ENCODE assay signal across 8 cellular contexts in the genomic region with DNA sequence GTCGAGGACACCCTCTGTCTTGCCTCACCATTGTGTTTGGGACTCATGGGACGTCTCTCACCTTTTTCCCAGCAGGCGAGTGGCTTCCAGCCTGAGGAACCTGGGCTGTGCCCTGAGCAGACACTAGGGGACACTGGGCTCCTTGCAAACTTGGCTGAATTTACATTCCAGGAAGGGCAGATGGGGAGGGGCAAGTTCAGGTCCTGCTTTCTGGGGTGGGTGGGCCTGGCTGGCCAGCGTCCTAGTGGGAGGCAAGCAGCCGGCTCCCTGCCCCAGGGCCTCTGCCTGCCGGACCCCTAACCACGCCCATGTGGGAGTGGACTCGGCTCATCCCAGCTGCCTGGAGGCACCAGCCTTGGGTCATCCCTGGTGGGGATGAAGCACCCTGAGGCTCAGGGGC. TPM values are rescaled to one million over a fixed set of nuclear protein-coding genes. Genes with fewer than 3 reads are reported as not detected.
DNase-seq lines count a peak whose midpoint lies in the region; ATAC-seq and TF ChIP-seq lines count a peak whose summit lies in the region.

No MANE protein-coding gene starts in this region.

- peak overlapping the region; percentile 36 for H3K4me2 ChIP-seq in HCT116 (ENCODE audit: low read length)

- H3K4me3 ChIP-seq in HCT116 (replicated peaks in 1 of 2; ENCODE audit: low read depth in 1 of 2, low read length in 2 of 2) = no peak overlapping the region

- no peaks in the 10 kb centered on the region for H3K79me2 ChIP-seq in HCT116 (ENCODE audit: insufficient read depth, low read length)

- no peaks in the 10 kb centered on the region for H3K36me3 Mint-ChIP-seq in CD4-positive, alpha-beta T cell (ENCODE audit: low read depth)
- no peaks in the 10 kb centered on the region for H3K36me3 Mint-ChIP-seq in activated CD4-positive, alpha-beta memory T cell treated with anti-CD3 and anti-CD28 coated beads for 36 hours
- H3K36me3 Mint-ChIP-seq in immature natural killer cell = peaks cover 0 to 4% (median 0%) of the 10 kb centered on the region in 3 donors

- no peaks in the 10 kb centered on the region for H4K20me1 ChIP-seq in HCT116 (ENCODE audit: insufficient read depth)

- H3K27me3 ChIP-seq in CD4-positive, alpha-beta T cell (ENCODE audit: control insufficient read depth, insufficient read depth, low read length) = peaks cover 5% of the 10 kb centered on the region
- no peaks in the 10 kb centered on the region for H3K27me3 ChIP-seq in HCT116 (ENCODE audit: insufficient read depth, low read length)

- no peak for TF ChIP-seq POLR2A in HCT116 (IDR thresholded peaks at IDR 0.05; ENCODE audit: borderline replicate concordance, extremely low read depth, insufficient read depth, insufficient read length)

- peak; percentile 87 for TF ChIP-seq RAD21 in HCT116 (IDR thresholded peaks at IDR 0.05; ENCODE audit: low read depth)

- H3K9me3 Mint-ChIP-seq in CD4-positive, alpha-beta T cell = no peaks in the 10 kb centered on the region
- H3K9me3 Mint-ChIP-seq in activated CD4-positive, alpha-beta memory T cell treated with anti-CD3 and anti-CD28 coated beads for 36 hours = no peaks in the 10 kb centered on the region
- H3K9me3 Mint-ChIP-seq in immature natural killer cell = no peaks in the 10 kb centered on the region

- no peaks in the 10 kb centered on the region for H3K36me3 ChIP-seq in HCT116 (ENCODE audit: control insufficient read depth in 1 of 2, insufficient read depth in 2 of 2, low read length in 2 of 2)

- H3K4me1 ChIP-seq in HCT116 (ENCODE audit: control insufficient read depth in 1 of 2, insufficient read depth in 2 of 2, low read length in 2 of 2) = peaks cover 0 to 9% of the 10 kb centered on the region in 2 experiments; a peak in 1 of 4 replicates

- H3K9ac ChIP-seq in HCT116 (ENCODE audit: low read length) = no peak overlapping the region

- no peak for ATAC-seq in CD4-positive, alpha-beta T cell (ENCODE audit: poor library complexity)
- peak; percentile 92 for ATAC-seq in HCT116
- ATAC-seq in GM21529 (IDR thresholded peaks at IDR 0.05; ENCODE audit: unreplicated experiment) = no peak
- ATAC-seq in HG02759 (IDR thresholded peaks at IDR 0.05; ENCODE audit: unreplicated experiment) = no peak

- POLR2A ChIA-PET in CD4-positive, alpha-beta T cell (lab: Charles Lee) = no interaction called here
- POLR2A ChIA-PET in HCT116 (lab: Charles Lee) = interaction anchor here (1.7 kb wide), 1 partner anchor 12 kb away, joined by 4 read pairs; no protein-coding TSS in a partner anchor
- POLR2A ChIA-PET in activated CD4-positive, alpha-beta memory T cell treated with anti-CD3 and anti-CD28 coated beads for 36 hours (lab: Charles Lee) = no interaction called here

- H3K27ac Mint-ChIP-seq in CD4-positive, alpha-beta T cell = no peak overlapping the region
- H3K27ac Mint-ChIP-seq in activated CD4-positive, alpha-beta memory T cell treated with anti-CD3 and anti-CD28 coated beads for 36 hours = no peak overlapping the region
- no peak overlapping the region for H3K27ac Mint-ChIP-seq in immature natural killer cell

- CTCF ChIA-PET in CD4-positive, alpha-beta T cell (lab: Charles Lee) = no interaction called here
- CTCF ChIA-PET in HCT116 (lab: Charles Lee) = interaction anchor here (1.5 kb wide), 1 partner anchor 176 kb away, joined by 8 read pairs; no protein-coding TSS in a partner anchor
- CTCF ChIA-PET in activated CD4-positive, alpha-beta memory T cell treated with anti-CD3 and anti-CD28 coated beads for 36 hours (lab: Charles Lee) = interaction anchor here (1.5 to 2.3 kb wide), 2 partner anchors 84 to 176 kb away, joined by 3 to 7 read pairs; no protein-coding TSS in a partner anchor

- no peaks in the 10 kb centered on the region for H3K9me2 ChIP-seq in HCT116 (ENCODE audit: insufficient read depth)

- RAD21 ChIA-PET in HCT116 (lab: Charles Lee; ENCODE audit: low non-redundant PET in 1 of 2, low total read pairs in 2 of 2, uncharacterized antibody in 2 of 2, unreplicated experiment in 2 of 2) = no interaction called here

- peaks cover 15% of the 10 kb centered on the region for H3K4me1 Mint-ChIP-seq in CD4-positive, alpha-beta T cell (ENCODE audit: low read depth)
- H3K4me1 Mint-ChIP-seq in activated CD4-positive, alpha-beta memory T cell treated with anti-CD3 and anti-CD28 coated beads for 36 hours (ENCODE audit: low read depth) = peaks cover 17% of the 10 kb centered on the region
- H3K4me1 Mint-ChIP-seq in immature natural killer cell = peaks cover 15 to 18% of the 10 kb centered on the region in 2 donors

- intact Hi-C loops in CD4-positive, alpha-beta T cell (cut with DNase I, micrococcal nuclease) = loop anchor here (1.0 to 10.0 kb wide), 2 partner anchors 175 to 303 kb away; no protein-coding TSS in a partner anchor
- intact Hi-C loops in HCT116 (cut with micrococcal nuclease) = loop anchor here (1.0 kb wide), 1 partner anchor 175 kb away; no protein-coding TSS in a partner anchor
- intact Hi-C loops in activated CD4-positive, alpha-beta memory T cell treated with anti-CD3 and anti-CD28 coated beads for 36 hours (cut with micrococcal nuclease) = no loop called here

- no peaks in the 10 kb centered on the region for H3K9me3 ChIP-seq in CD4-positive, alpha-beta T cell (ENCODE audit: control insufficient read depth, low read length)
- H3K9me3 ChIP-seq in HCT116 (ENCODE audit: control insufficient read depth in 1 of 2, insufficient read depth in 1 of 2, low read depth in 1 of 2, low read length in 2 of 2) = no peaks in the 10 kb centered on the region

- peak in 3 of 10 experiments; percentile 7 to 14 (median 14) for DNase-seq in CD4-positive, alpha-beta T cell
- DNase-seq in HCT116 (ENCODE audit: low read depth, low spot score) (peak; percentile 31), immature natural killer cell (peak in 2 of 3 donors; percentile 24 to 28), cortex of kidney (lab: John Stamatoyannopoulos, UW) (no peak), mesenteric fat pad (ENCODE audit: low spot score) (no peak)
- DNase-seq in activated CD4-positive, alpha-beta memory T cell treated with anti-CD3 and anti-CD28 coated beads for 36 hours = peak; percentile 27

- peak; percentile 25 for TF ChIP-seq CTCF in CD4-positive, alpha-beta T cell (IDR thresholded peaks at IDR 0.05)
- TF ChIP-seq CTCF in HCT116 (IDR thresholded peaks at IDR 0.05 in 2 of 3, conservative IDR thresholded peaks at IDR 0.05 in 1 of 3; ENCODE audit: borderline replicate concordance in 1 of 3, insufficient read depth in 1 of 3, low read depth in 2 of 3, low read length in 2 of 3) = peak; percentile 65 to 76 (median 66); a peak in 5 of 6 replicates

- BruUV-seq in HCT116 (replicated peaks; lab: Mats Ljungman, UMichigan) = no TSS peak

- H3K27ac ChIP-seq in CD4-positive, alpha-beta T cell (ENCODE audit: low read depth, low read length) = no peak overlapping the region
- no peak overlapping the region for H3K27ac ChIP-seq in HCT116 (ENCODE audit: low read depth, low read length)

- peaks cover 4% of the 10 kb centered on the region for H3K27me3 Mint-ChIP-seq in CD4-positive, alpha-beta T cell
- peaks cover 4% of the 10 kb centered on the region for H3K27me3 Mint-ChIP-seq in activated CD4-positive, alpha-beta memory T cell treated with anti-CD3 and anti-CD28 coated beads for 36 hours
- peaks cover 18 to 50% (median 38%) of the 10 kb centered on the region in 3 donors for H3K27me3 Mint-ChIP-seq in immature natural killer cell (ENCODE audit: low read depth in 3 of 3)

- peak overlapping the region; percentile 73 for H2AFZ ChIP-seq in HCT116 (ENCODE audit: low read depth, low read length, poor library complexity, severe bottlenecking)

- H3K4me3 Mint-ChIP-seq in CD4-positive, alpha-beta T cell = no peak overlapping the region
- no peak overlapping the region for H3K4me3 Mint-ChIP-seq in activated CD4-positive, alpha-beta memory T cell treated with anti-CD3 and anti-CD28 coated beads for 36 hours
- H3K4me3 Mint-ChIP-seq in immature natural killer cell = no peak overlapping the region

TF ChIP-seq in HCT116, 20 proteins besides CTCF, POLR2A, EP300 and RAD21:
- no peak for TF ChIP-seq MAX (IDR thresholded peaks at IDR 0.05)
- TF ChIP-seq, protein P1, sequence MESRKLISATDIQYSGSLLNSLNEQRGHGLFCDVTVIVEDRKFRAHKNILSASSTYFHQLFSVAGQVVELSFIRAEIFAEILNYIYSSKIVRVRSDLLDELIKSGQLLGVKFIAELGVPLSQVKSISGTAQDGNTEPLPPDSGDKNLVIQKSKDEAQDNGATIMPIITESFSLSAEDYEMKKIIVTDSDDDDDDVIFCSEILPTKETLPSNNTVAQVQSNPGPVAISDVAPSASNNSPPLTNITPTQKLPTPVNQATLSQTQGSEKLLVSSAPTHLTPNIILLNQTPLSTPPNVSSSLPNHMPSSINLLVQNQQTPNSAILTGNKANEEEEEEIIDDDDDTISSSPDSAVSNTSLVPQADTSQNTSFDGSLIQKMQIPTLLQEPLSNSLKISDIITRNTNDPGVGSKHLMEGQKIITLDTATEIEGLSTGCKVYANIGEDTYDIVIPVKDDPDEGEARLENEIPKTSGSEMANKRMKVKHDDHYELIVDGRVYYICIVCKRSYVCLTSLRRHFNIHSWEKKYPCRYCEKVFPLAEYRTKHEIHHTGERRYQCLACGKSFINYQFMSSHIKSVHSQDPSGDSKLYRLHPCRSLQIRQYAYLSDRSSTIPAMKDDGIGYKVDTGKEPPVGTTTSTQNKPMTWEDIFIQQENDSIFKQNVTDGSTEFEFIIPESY (IDR thresholded peaks at IDR 0.05; ENCODE audit: extremely low read depth, insufficient replicate concordance, low read length) = no peak
- no peak for TF ChIP-seq JUND (IDR thresholded peaks at IDR 0.05)
- TF ChIP-seq SRF (IDR thresholded peaks at IDR 0.05; ENCODE audit: low read depth) = no peak
- TF ChIP-seq ZFX (IDR thresholded peaks at IDR 0.05) = no peak
- no peak for TF ChIP-seq SP1 (IDR thresholded peaks at IDR 0.05; ENCODE audit: low read depth)

RNA-seq across cellular contexts. Expression of gene MLN, which starts 48.2 kb away (rescaled TPM):
- total RNA-seq in CD4-positive, alpha-beta T cell = not detected
- total RNA-seq in HCT116 (2021; ENCODE audit: unreplicated experiment) (not detected), mesenteric fat pad (not detected)
- not detected in 2 replicates for polyA plus RNA-seq in HCT116 (2012)
- not detected for total RNA-seq in activated CD4-positive, alpha-beta memory T cell treated with anti-CD3 and anti-CD28 coated beads for 36 hours
- not detected for polyA plus RNA-seq in immature natural killer cell

Comparison
In these comparisons a context has a peak if more than half of its experiments do, and no peak if none do; other contexts are left out.
1. DNase-seq: peak in HCT116 (single experiment), activated CD4-positive, alpha-beta memory T cell treated with anti-CD3 and anti-CD28 coated beads for 36 hours (single experiment) and immature natural killer cell (2 of 3); none in cortex of kidney (single experiment) and mesenteric fat pad (single experiment).